In genomic region chr3:53131136-53131495, GRCh38 we compare ENCODE assay signal across 8 cellular contexts. TPM values are rescaled to one million over a fixed set of nuclear protein-coding genes. Genes with fewer than 3 reads are reported as not detected.
DNase-seq lines count a peak whose midpoint lies in the region; ATAC-seq and TF ChIP-seq lines count a peak whose summit lies in the region.

No MANE protein-coding gene starts in this region.

- H3K4me3 ChIP-seq in HAP-1 = peak overlapping the region; percentile 96
- peak overlapping the region; percentile 84; the same call in 1 of the 2 replicates for H3K4me3 ChIP-seq in WERI-Rb-1 (ENCODE audit: low read depth, low read length)
- H3K4me3 ChIP-seq in skin epidermis = peak overlapping the region in 3 of 7 experiments; percentile 60 to 94 (median 94)

- DNase-seq in HAP-1 (ENCODE audit: low spot score in 2 of 2) = no peak
- no peak for DNase-seq in WERI-Rb-1
- no peak for DNase-seq in foreskin keratinocyte
- DNase-seq in HuH-7 (ENCODE audit: low spot score) = no peak
- no peak for DNase-seq in effector CD4-positive, alpha-beta T cell
- DNase-seq in NCI-H446 treated with DMSO at 0.1 percent for 48 hours (lab: John Stamatoyannopoulos, UW) = no peak
- no peak for DNase-seq in GM13977 (ENCODE audit: low spot score)

- in situ Hi-C loops in HAP-1 (cut with MboI; ENCODE audit: low sequenced_read_pairs) = no loop called here
- in situ Hi-C loops in GM13977 (cut with MboI; ENCODE audit: low pct_unique_long_range_greater_than_20kb, low sequenced_read_pairs, unreplicated experiment) = loop anchor here (5.0 kb wide), 1 partner anchor 61 kb away; no protein-coding TSS in a partner anchor

- no peak overlapping the region; the same call in 1 of the 2 replicates for H3K27ac ChIP-seq in WERI-Rb-1
- H3K27ac ChIP-seq in foreskin keratinocyte = peak overlapping the region; percentile 77
- H3K27ac ChIP-seq in skin epidermis = peak overlapping the region in 20 of 21 experiments; percentile 74 to 97 (median 90)

- H3K9me3 ChIP-seq in HAP-1 (no peaks in the 10 kb centered on the region), WERI-Rb-1 (ENCODE audit: severe bottlenecking) (no peaks in the 10 kb centered on the region)

- TF ChIP-seq CTCF in WERI-Rb-1 (IDR thresholded peaks at IDR 0.05; ENCODE audit: low read depth, low read length) = no peak
- TF ChIP-seq CTCF in foreskin keratinocyte (conservative IDR thresholded peaks at IDR 0.05) = no peak
- no peak for TF ChIP-seq CTCF in GM13977 (IDR thresholded peaks at IDR 0.05; ENCODE audit: extremely low read depth, insufficient read depth, missing control alignments)

- H3K27me3 ChIP-seq in HAP-1 (ENCODE audit: low read depth) = no peaks in the 10 kb centered on the region
- no peaks in the 10 kb centered on the region for H3K27me3 ChIP-seq in WERI-Rb-1 (ENCODE audit: insufficient read depth, low read depth, severe bottlenecking)
- H3K27me3 ChIP-seq in foreskin keratinocyte = no peaks in the 10 kb centered on the region

- H3K4me1 ChIP-seq in HAP-1 = peaks cover 7% of the 10 kb centered on the region; the same call in 1 of the 2 replicates
- peaks cover 4% of the 10 kb centered on the region for H3K4me1 ChIP-seq in foreskin keratinocyte

- H3K36me3 ChIP-seq in HAP-1 (replicated peaks) (no peaks in the 10 kb centered on the region; the same call in none of the 2 replicates), WERI-Rb-1 (no peaks in the 10 kb centered on the region)

- ATAC-seq in foreskin keratinocyte = no peak

RNA-seq across cellular contexts. Expression of gene RFT1, which starts 0.9 kb away (rescaled TPM):
- total RNA-seq in foreskin keratinocyte = 30.1 and 36.0 TPM in 2 replicates
- 27.9 and 34.1 TPM in 2 replicates for polyA plus RNA-seq in foreskin keratinocyte

RNA-seq across cellular contexts. Expression of gene PRKCD, which starts 29.9 kb away (rescaled TPM):
- total RNA-seq in foreskin keratinocyte = 10.1 and 12.4 TPM in 2 replicates
- polyA plus RNA-seq in foreskin keratinocyte = 17.9 and 18.2 TPM in 2 replicates
